Comparison of ENCODE assay signal across 1 cellular context in the genomic region with DNA sequence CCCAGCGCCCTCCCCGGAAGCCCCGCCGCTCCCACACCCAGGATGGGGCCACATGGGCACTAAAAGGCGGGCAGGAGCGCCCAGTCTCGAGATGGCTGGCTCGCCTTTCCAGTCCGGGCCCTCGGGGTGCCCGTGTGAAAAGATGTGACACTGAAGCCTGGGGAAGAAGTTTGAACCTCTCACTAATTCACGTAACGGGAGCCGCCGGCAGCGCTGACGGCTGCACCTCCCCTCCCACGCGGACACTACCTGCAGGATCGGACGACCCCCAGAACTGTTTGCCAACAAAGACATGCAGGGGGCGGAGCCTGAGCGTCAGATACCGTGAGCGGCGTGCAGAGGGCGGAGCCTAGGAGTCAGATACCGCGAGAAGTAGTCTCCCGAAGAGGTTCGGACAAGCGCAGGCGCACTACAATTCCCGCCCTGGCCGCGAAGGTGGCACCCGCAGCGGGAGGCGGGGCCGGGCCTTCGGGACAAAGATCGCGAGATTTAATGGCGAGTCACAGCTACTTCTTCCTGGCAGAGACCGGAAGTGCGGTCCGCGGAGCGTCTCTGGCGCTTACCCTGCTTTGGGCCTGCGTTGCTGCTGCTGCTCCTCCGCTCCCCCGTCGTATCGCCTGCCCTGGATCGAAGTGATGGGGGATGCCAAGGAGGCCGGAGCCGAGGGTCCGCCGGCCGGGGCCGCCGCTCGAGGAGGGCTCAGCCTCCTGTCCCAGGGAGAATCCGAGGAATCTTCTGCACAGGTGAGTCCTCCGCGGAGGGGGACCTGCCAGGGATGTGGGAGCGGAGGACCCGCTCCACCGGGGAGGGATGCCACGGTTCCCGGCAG.
A peak's percentile ranks its signal among the peaks of the same experiment; 100 is the strongest.
TF ChIP-seq lines count a peak whose summit lies in the region.

A gene with protein sequence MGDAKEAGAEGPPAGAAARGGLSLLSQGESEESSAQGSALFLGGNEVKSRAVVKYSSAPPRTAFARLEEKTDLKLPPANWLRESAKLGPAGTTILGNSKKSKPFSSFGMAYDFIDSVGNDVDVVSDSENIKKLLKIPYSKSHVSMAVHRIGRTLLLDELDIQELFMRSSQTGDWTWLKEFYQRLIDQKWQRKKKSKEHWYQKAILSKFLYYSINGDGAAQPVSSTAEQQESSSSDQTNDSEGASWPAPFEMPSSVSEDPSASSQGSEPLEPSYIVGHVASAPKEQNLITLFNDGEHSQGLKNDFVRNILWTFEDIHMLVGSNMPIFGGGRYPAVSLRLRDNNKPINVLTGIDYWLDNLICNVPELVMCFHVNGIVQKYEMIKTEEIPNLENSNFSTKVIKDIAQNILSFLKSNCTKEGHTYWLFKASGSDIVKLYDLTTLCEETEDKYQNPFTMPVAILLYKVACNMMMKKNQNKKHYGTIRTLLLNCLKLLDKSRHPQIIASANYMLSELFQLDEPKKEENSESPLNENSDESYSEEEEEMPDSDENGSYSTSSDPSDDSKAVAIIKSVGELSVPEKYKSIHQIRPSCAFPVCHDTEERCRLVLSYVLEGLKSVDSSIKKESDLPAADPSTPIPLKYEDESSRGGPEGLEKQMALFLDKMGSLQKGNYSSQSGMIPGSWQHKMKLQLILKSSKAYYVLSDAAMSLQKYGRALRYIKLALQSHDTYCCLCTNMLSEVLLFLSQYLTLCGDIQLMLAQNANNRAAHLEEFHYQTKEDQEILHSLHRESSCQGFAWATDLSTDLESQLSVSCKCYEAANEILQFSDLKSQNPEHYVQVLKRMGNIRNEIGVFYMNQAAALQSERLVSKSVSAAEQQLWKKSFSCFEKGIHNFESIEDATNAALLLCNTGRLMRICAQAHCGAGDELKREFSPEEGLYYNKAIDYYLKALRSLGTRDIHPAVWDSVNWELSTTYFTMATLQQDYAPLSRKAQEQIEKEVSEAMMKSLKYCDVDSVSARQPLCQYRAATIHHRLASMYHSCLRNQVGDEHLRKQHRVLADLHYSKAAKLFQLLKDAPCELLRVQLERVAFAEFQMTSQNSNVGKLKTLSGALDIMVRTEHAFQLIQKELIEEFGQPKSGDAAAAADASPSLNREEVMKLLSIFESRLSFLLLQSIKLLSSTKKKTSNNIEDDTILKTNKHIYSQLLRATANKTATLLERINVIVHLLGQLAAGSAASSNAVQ (plus strand): TSS at position 537 of the 829 bp plus-strand sequence. CDS start 99 bp downstream, at position 636.

TF ChIP-seq in HEK293, 187 proteins besides CTCF, POLR2A, EP300 and RAD21 (continued from another document and continues in another):
- TF ChIP-seq, protein P1, sequence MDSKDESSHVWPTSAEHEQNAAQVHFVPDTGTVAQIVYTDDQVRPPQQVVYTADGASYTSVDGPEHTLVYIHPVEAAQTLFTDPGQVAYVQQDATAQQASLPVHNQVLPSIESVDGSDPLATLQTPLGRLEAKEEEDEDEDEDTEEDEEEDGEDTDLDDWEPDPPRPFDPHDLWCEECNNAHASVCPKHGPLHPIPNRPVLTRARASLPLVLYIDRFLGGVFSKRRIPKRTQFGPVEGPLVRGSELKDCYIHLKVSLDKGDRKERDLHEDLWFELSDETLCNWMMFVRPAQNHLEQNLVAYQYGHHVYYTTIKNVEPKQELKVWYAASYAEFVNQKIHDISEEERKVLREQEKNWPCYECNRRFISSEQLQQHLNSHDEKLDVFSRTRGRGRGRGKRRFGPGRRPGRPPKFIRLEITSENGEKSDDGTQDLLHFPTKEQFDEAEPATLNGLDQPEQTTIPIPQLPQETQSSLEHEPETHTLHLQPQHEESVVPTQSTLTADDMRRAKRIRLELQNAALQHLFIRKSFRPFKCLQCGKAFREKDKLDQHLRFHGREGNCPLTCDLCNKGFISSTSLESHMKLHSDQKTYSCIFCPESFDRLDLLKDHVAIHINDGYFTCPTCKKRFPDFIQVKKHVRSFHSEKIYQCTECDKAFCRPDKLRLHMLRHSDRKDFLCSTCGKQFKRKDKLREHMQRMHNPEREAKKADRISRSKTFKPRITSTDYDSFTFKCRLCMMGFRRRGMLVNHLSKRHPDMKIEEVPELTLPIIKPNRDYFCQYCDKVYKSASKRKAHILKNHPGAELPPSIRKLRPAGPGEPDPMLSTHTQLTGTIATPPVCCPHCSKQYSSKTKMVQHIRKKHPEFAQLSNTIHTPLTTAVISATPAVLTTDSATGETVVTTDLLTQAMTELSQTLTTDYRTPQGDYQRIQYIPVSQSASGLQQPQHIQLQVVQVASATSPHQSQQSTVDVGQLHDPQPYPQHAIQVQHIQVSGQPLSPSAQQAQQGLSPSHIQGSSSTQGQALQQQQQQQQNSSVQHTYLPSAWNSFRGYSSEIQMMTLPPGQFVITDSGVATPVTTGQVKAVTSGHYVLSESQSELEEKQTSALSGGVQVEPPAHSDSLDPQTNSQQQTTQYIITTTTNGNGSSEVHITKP (tag by site-specific recombination; IDR thresholded peaks at IDR 0.05): peak; percentile 58; the same call in 1 of the 2 replicates
- TF ChIP-seq, protein P2, sequence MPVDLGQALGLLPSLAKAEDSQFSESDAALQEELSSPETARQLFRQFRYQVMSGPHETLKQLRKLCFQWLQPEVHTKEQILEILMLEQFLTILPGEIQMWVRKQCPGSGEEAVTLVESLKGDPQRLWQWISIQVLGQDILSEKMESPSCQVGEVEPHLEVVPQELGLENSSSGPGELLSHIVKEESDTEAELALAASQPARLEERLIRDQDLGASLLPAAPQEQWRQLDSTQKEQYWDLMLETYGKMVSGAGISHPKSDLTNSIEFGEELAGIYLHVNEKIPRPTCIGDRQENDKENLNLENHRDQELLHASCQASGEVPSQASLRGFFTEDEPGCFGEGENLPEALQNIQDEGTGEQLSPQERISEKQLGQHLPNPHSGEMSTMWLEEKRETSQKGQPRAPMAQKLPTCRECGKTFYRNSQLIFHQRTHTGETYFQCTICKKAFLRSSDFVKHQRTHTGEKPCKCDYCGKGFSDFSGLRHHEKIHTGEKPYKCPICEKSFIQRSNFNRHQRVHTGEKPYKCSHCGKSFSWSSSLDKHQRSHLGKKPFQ (tag by site-specific recombination; IDR thresholded peaks at IDR 0.05): 0 out of 2 replicates have a peak, but pooled peaks have one; percentile 22
- TF ChIP-seq ZBTB21 (tag by site-specific recombination; IDR thresholded peaks at IDR 0.05): no peak
- TF ChIP-seq ZNF558 (tag by site-specific recombination; IDR thresholded peaks at IDR 0.05): no peak
- peak; percentile 52; the same call in 1 of the 2 replicates for TF ChIP-seq IKZF3 (tag by site-specific recombination; IDR thresholded peaks at IDR 0.05)
- TF ChIP-seq EGR2 (tag by site-specific recombination; IDR thresholded peaks at IDR 0.05; ENCODE audit: low read depth): peak; percentile 53; the same call in 1 of the 2 replicates
- TF ChIP-seq, protein P3, sequence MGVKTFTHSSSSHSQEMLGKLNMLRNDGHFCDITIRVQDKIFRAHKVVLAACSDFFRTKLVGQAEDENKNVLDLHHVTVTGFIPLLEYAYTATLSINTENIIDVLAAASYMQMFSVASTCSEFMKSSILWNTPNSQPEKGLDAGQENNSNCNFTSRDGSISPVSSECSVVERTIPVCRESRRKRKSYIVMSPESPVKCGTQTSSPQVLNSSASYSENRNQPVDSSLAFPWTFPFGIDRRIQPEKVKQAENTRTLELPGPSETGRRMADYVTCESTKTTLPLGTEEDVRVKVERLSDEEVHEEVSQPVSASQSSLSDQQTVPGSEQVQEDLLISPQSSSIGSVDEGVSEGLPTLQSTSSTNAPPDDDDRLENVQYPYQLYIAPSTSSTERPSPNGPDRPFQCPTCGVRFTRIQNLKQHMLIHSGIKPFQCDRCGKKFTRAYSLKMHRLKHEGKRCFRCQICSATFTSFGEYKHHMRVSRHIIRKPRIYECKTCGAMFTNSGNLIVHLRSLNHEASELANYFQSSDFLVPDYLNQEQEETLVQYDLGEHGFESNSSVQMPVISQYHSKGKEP (tag by site-specific recombination; IDR thresholded peaks at IDR 0.05): no peak
- peak; percentile 73 for TF ChIP-seq SETDB1 (IDR thresholded peaks at IDR 0.05; ENCODE audit: insufficient read length, low read length)
- TF ChIP-seq, protein P4, sequence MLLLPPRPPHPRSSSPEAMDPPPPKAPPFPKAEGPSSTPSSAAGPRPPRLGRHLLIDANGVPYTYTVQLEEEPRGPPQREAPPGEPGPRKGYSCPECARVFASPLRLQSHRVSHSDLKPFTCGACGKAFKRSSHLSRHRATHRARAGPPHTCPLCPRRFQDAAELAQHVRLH (tag by site-specific recombination; IDR thresholded peaks at IDR 0.05): peak; percentile 95
- TF ChIP-seq ZNF600 (tag by site-specific recombination; IDR thresholded peaks at IDR 0.05): peak; percentile 69
- TF ChIP-seq, protein P5, sequence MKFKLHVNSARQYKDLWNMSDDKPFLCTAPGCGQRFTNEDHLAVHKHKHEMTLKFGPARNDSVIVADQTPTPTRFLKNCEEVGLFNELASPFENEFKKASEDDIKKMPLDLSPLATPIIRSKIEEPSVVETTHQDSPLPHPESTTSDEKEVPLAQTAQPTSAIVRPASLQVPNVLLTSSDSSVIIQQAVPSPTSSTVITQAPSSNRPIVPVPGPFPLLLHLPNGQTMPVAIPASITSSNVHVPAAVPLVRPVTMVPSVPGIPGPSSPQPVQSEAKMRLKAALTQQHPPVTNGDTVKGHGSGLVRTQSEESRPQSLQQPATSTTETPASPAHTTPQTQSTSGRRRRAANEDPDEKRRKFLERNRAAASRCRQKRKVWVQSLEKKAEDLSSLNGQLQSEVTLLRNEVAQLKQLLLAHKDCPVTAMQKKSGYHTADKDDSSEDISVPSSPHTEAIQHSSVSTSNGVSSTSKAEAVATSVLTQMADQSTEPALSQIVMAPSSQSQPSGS (tag by site-specific recombination; IDR thresholded peaks at IDR 0.05; ENCODE audit: low read depth): no peak
- no peak for TF ChIP-seq ZNF747 (tag by site-specific recombination; IDR thresholded peaks at IDR 0.05)
- peak; percentile 55; the same call in 1 of the 2 replicates for TF ChIP-seq ZNF629 (tag by site-specific recombination; IDR thresholded peaks at IDR 0.05)
- peak; percentile 82 for TF ChIP-seq KLF16 (tag by site-specific recombination; IDR thresholded peaks at IDR 0.05)
- TF ChIP-seq, protein P6, sequence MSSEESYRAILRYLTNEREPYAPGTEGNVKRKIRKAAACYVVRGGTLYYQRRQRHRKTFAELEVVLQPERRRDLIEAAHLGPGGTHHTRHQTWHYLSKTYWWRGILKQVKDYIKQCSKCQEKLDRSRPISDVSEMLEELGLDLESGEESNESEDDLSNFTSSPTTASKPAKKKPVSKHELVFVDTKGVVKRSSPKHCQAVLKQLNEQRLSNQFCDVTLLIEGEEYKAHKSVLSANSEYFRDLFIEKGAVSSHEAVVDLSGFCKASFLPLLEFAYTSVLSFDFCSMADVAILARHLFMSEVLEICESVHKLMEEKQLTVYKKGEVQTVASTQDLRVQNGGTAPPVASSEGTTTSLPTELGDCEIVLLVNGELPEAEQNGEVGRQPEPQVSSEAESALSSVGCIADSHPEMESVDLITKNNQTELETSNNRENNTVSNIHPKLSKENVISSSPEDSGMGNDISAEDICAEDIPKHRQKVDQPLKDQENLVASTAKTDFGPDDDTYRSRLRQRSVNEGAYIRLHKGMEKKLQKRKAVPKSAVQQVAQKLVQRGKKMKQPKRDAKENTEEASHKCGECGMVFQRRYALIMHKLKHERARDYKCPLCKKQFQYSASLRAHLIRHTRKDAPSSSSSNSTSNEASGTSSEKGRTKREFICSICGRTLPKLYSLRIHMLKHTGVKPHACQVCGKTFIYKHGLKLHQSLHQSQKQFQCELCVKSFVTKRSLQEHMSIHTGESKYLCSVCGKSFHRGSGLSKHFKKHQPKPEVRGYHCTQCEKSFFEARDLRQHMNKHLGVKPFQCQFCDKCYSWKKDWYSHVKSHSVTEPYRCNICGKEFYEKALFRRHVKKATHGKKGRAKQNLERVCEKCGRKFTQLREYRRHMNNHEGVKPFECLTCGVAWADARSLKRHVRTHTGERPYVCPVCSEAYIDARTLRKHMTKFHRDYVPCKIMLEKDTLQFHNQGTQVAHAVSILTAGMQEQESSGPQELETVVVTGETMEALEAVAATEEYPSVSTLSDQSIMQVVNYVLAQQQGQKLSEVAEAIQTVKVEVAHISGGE (tag by site-specific recombination; conservative IDR thresholded peaks at IDR 0.05; ENCODE audit: low read depth): peak; percentile 95
- peak; percentile 63; the same call in 1 of the 2 replicates for TF ChIP-seq SCRT2 (tag by site-specific recombination; IDR thresholded peaks at IDR 0.05)
- TF ChIP-seq ZNF48 (tag by site-specific recombination; IDR thresholded peaks at IDR 0.05): no peak
- TF ChIP-seq BCL11A (tag by site-specific recombination; IDR thresholded peaks at IDR 0.05; ENCODE audit: low read depth): no peak
- no peak for TF ChIP-seq ZNF404 (tag by site-specific recombination; IDR thresholded peaks at IDR 0.05)
- peak; percentile 79 for TF ChIP-seq ZFHX2 (tag by site-specific recombination; conservative IDR thresholded peaks at IDR 0.05)
- peak; percentile 97 for TF ChIP-seq SP3 (tag by site-specific recombination; IDR thresholded peaks at IDR 0.05)
- TF ChIP-seq, protein P7, sequence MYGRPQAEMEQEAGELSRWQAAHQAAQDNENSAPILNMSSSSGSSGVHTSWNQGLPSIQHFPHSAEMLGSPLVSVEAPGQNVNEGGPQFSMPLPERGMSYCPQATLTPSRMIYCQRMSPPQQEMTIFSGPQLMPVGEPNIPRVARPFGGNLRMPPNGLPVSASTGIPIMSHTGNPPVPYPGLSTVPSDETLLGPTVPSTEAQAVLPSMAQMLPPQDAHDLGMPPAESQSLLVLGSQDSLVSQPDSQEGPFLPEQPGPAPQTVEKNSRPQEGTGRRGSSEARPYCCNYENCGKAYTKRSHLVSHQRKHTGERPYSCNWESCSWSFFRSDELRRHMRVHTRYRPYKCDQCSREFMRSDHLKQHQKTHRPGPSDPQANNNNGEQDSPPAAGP (tag by site-specific recombination; IDR thresholded peaks at IDR 0.05): 0 out of 2 replicates have a peak, but pooled peaks have one; percentile 39
- TF ChIP-seq ZNF114 (tag by site-specific recombination; IDR thresholded peaks at IDR 0.05): no peak
- TF ChIP-seq, protein P8, sequence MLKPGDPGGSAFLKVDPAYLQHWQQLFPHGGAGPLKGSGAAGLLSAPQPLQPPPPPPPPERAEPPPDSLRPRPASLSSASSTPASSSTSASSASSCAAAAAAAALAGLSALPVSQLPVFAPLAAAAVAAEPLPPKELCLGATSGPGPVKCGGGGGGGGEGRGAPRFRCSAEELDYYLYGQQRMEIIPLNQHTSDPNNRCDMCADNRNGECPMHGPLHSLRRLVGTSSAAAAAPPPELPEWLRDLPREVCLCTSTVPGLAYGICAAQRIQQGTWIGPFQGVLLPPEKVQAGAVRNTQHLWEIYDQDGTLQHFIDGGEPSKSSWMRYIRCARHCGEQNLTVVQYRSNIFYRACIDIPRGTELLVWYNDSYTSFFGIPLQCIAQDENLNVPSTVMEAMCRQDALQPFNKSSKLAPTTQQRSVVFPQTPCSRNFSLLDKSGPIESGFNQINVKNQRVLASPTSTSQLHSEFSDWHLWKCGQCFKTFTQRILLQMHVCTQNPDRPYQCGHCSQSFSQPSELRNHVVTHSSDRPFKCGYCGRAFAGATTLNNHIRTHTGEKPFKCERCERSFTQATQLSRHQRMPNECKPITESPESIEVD (tag by site-specific recombination; IDR thresholded peaks at IDR 0.05): no peak
- peak; percentile 58 for TF ChIP-seq SP7 (tag by site-specific recombination; IDR thresholded peaks at IDR 0.05)
- 0 out of 2 replicates have a peak, but pooled peaks have one; percentile 42 for TF ChIP-seq KLF9 (tag by site-specific recombination; IDR thresholded peaks at IDR 0.05; ENCODE audit: low read depth)
- no peak for TF ChIP-seq ZNF138 (tag by site-specific recombination; IDR thresholded peaks at IDR 0.05; ENCODE audit: borderline replicate concordance)
- peak; percentile 50; the same call in 1 of the 2 replicates for TF ChIP-seq KLF8 (tag by site-specific recombination; IDR thresholded peaks at IDR 0.05)
- peak; percentile 75; the same call in 1 of the 2 replicates for TF ChIP-seq ZNF561 (tag by site-specific recombination; IDR thresholded peaks at IDR 0.05; ENCODE audit: borderline replicate concordance)
- TF ChIP-seq ZFP37 (tag by site-specific recombination; IDR thresholded peaks at IDR 0.05): peak; percentile 8; the same call in 1 of the 2 replicates
